In genomic region chr4:14532436-14532835, GRCh38 we compare ENCODE assay signal across 26 cellular contexts.
A peak's percentile ranks its signal among the peaks of the same experiment; 100 is the strongest.
DNase-seq lines count a peak whose midpoint lies in the region; ATAC-seq, FAIRE-seq and TF ChIP-seq lines count a peak whose summit lies in the region.
"Had no signal": no experiment of that assay in that cellular context is flagged by ENCODE, and none has a peak within 500 bp of the region (broad histone marks: within the 10 kb centered on the region; RNA-seq: fewer than 3 reads in every experiment).

No MANE protein-coding gene starts in this region.

- DNase-seq in DMS53 (lab: John Stamatoyannopoulos, UW): peak; percentile 95
- DNase-seq in NCI-H1105 treated with DMSO at 0.1 percent for 48 hours (lab: John Stamatoyannopoulos, UW): peak; percentile 71
- peak; percentile 91 for DNase-seq in NCI-H345 treated with DMSO at 0.1 percent for 48 hours (lab: John Stamatoyannopoulos, UW; ENCODE audit: unreplicated experiment)
- DNase-seq in SHP77 (lab: John Stamatoyannopoulos, UW): peak; percentile 40 to 63
- DNase-seq in BE2C: no peak
- DNase-seq in H54 (ENCODE audit: insufficient read length, low spot score): no peak
- DNase-seq in ACHN: no peak
- DNase-seq: activated CD4-positive, alpha-beta memory T cell treated with anti-CD3 and anti-CD28 coated beads for 36 hours; activated CD4-positive, alpha-beta T cell treated with anti-CD3 and anti-CD28 coated beads for 1 hour; activated naive CD4-positive, alpha-beta T cell treated with Interleukin-2 at 50 U/mL for 16 hours; CD8-positive, alpha-beta memory T cell; DMS 273 treated with DMSO at 0.1 percent for 48 hours; erythroblast; hypothalamus; IMR-90; left cardiac atrium; mucosa of descending colon; NCI-H1436; PC-3; psoas muscle; sigmoid colon; stimulated activated CD4-positive, alpha-beta T cell treated with anti-CD3 and anti-CD28 coated beads, Interleukin-12 subunit alpha, Interleukin-12 subunit beta, amount 100 ng/mL, for 4 hours; stimulated activated CD4-positive, alpha-beta T cell treated with anti-CD3 and anti-CD28 coated beads, Interleukin-2, amount 100 ng/mL, for 48 hours had no signal

- no peaks in the 10 kb centered on the region for H3K9me3 ChIP-seq in BE2C
- H3K9me3 ChIP-seq: mucosa of descending colon, psoas muscle, sigmoid colon had no signal

- TF ChIP-seq POLR2A in H54 (IDR thresholded peaks at IDR 0.05; ENCODE audit: low read depth, low read length): no peak

- no peak for TF ChIP-seq CTCF in BE2C (IDR thresholded peaks at IDR 0.05; ENCODE audit: low read depth, low read length)

- no peak overlapping the region for H3K4me3 ChIP-seq in BE2C (ENCODE audit: low read depth, low read length)
- H3K4me3 ChIP-seq: mucosa of descending colon, psoas muscle, sigmoid colon had no signal

- in situ Hi-C loops in ACHN (cut with HindIII; ENCODE audit: low pct_ligation_motif_present, low pct_unique_long_range_greater_than_20kb, low sequenced_read_pairs): no loop called here

- FAIRE-seq in H54 (lab: Jason Lieb, UNC): no peak
- FAIRE-seq: GM12892 had no signal

- H3K4me1 ChIP-seq in BE2C: no peaks in the 10 kb centered on the region
- H3K4me1 ChIP-seq: psoas muscle, sigmoid colon had no signal

- ATAC-seq in GM19324 (IDR thresholded peaks at IDR 0.05; ENCODE audit: low FRiP score, unreplicated experiment): no peak
- ATAC-seq: HCT116, left cardiac atrium, mucosa of descending colon, PC-3, psoas muscle had no signal

- no peaks in the 10 kb centered on the region for H3K27me3 ChIP-seq in BE2C
- H3K27me3 ChIP-seq: sigmoid colon had no signal

- no peaks in the 10 kb centered on the region for H3K36me3 ChIP-seq in BE2C
- H3K36me3 ChIP-seq: sigmoid colon had no signal

Comparison
In these comparisons a context has a peak if more than half of its experiments do, and no peak if none do; other contexts are left out.
1. DNase-seq: peak in DMS53 (single experiment), NCI-H1105 treated with DMSO at 0.1 percent for 48 hours (single experiment), NCI-H345 treated with DMSO at 0.1 percent for 48 hours (single experiment) and SHP77 (2 of 2); none in BE2C (single experiment), H54 (single experiment) and ACHN (single experiment).